12 cellular contexts compared by ENCODE assay signal in the genomic region with DNA sequence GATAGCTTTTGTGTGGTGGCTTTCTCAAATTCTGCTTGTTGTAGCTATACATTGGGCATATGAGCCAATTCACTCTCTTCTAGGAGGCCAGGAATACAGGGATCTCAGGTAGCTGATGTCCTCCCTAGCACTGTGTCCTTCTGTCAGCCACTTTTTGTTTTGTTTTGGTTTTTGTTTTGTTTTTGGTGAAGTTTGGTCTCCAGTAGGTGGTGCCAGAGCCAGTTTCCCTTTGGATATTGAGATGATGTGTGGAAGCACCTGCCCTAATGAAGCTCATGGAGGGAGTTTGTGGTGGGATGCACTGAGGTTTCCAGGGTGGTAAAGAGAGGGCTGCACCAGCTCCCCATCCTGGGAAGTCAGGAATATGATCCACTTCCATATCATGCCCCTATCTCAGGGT.
DNase-seq lines count a peak whose midpoint lies in the region; ATAC-seq and TF ChIP-seq lines count a peak whose summit lies in the region.
"Had no signal": no experiment of that assay in that cellular context is flagged by ENCODE, and none has a peak within 500 bp of the region (broad histone marks: within the 10 kb centered on the region; RNA-seq: fewer than 3 reads in every experiment).

No MANE protein-coding gene starts in this region.

- no peak for TF ChIP-seq POLR2A in lower leg skin (IDR thresholded peaks at IDR 0.05)

- H3K27ac ChIP-seq in dorsolateral prefrontal cortex, result no peak overlapping the region
- H3K27ac ChIP-seq: HL-60 had no signal

- H3K4me3 ChIP-seq in dorsolateral prefrontal cortex (no peak overlapping the region), lower leg skin (ENCODE audit: low read depth, poor library complexity, severe bottlenecking) (no peak overlapping the region)

- DNase-seq in COLO829 (ENCODE audit: low spot score), result peak; percentile 14
- DNase-seq in dorsolateral prefrontal cortex, result no peak
- no peak for DNase-seq in AG20443 (ENCODE audit: low spot score)
- no peak for DNase-seq in lower leg skin (ENCODE audit: low spot score in 2 of 2)
- DNase-seq: activated T-cell treated with anti-CD3 and anti-CD28 coated beads, Interleukin-2, amount 50 U/mL, for 24 hours; CD8-positive, alpha-beta memory T cell; nephron progenitor cell had no signal

- peak; percentile 39 for ATAC-seq in GM19468 (IDR thresholded peaks at IDR 0.05; ENCODE audit: extremely low read depth, unreplicated experiment)
- ATAC-seq in HG03432 (IDR thresholded peaks at IDR 0.05; ENCODE audit: unreplicated experiment), result peak; percentile 58
- no peak for ATAC-seq in GM19324 (IDR thresholded peaks at IDR 0.05; ENCODE audit: low FRiP score, unreplicated experiment)
- ATAC-seq in HG03095 (IDR thresholded peaks at IDR 0.05; ENCODE audit: unreplicated experiment), result no peak

- intact Hi-C loops in dorsolateral prefrontal cortex (cut with DNase I), result loop anchor here (2.0 to 10.0 kb wide), 2 partner anchors 100 to 264 kb away; a partner anchor contains a TSS
- intact Hi-C loops in lower leg skin (cut with DNase I; ENCODE audit: low total_unique reads), result no loop called here

- no peaks in the 10 kb centered on the region for H3K27me3 ChIP-seq in dorsolateral prefrontal cortex

- TF ChIP-seq CTCF in dorsolateral prefrontal cortex (IDR thresholded peaks at IDR 0.05 in 54 of 56, conservative IDR thresholded peaks at IDR 0.05 in 2 of 56; ENCODE audit: low read depth in 1 of 56, partially characterized antibody in 56 of 56) (peak in 40 of 56 donors; percentile 9 to 63 (median 32)), lower leg skin (IDR thresholded peaks at IDR 0.05) (no peak)

Comparison
In these comparisons a context has a peak if more than half of its experiments do, and no peak if none do; other contexts are left out.
1. ATAC-seq: peak in GM19468 (single experiment) and HG03432 (single experiment); none in GM19324 (single experiment) and HG03095 (single experiment).
2. CTCF ChIP-seq: peak in dorsolateral prefrontal cortex (40 of 56); none in lower leg skin (0 of 3).